In the genomic region with DNA sequence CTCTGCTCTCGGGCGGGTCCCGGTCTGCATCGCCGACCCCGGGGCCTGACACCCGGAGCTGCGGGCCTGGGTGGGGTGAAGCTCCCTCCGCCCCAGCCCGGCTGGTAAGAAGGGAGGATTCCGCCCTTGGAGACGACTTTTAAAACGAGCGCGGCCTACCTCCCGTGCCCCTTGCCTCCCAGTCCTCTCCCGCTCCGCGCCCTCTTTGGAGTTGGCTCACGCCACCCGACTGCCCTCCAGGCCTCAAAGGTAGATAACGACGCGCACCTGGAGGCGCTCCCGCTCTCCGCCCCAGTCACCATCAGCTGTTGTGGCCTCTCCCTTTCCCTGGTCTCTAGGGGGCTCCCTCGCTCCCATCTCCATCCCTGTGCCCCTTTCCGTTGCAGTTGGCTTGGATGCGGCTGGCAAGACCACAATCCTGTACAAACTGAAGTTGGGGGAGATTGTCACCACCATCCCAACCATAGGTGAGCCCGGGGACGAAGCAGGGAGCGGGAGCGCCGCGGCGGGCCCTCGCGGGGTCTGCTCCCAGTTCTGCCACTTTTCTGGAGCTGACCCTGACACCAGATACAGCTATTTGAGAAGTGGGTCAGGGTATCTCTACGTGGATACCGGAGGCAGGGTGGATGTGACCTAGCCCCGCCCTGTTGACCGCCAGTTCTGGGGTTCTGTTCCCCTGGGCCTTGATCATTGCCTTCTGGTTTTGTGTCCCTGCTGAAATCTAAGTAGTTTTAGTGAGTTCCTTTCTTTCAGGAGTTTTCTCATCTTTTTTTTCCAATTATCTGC, we compare ENCODE assay signal across 8 cellular contexts. TPM values are rescaled to one million over a fixed set of nuclear protein-coding genes. Genes with fewer than 3 reads are reported as not detected.
DNase-seq lines count a peak whose midpoint lies in the region; ATAC-seq and TF ChIP-seq lines count a peak whose summit lies in the region.

No MANE protein-coding gene starts in this region.

- no peaks in the 10 kb centered on the region; the same call in 1 of the 2 replicates for H3K9me3 ChIP-seq in HUES64 (ENCODE audit: insufficient read depth, low read depth, low read length)
- no peaks in the 10 kb centered on the region for H3K9me3 ChIP-seq in iPS DF 6.9 (ENCODE audit: control insufficient read depth, insufficient read depth, low read length)

- H3K27me3 ChIP-seq in HUES64 (ENCODE audit: insufficient read depth, low read length) (peaks cover 25% of the 10 kb centered on the region), iPS DF 6.9 (ENCODE audit: control insufficient read depth, insufficient read depth, low read length) (peaks cover 9% of the 10 kb centered on the region; the same call in 1 of the 2 replicates)

- H3K9ac ChIP-seq in HUES64 (ENCODE audit: low read depth, low read length), result peak overlapping the region; percentile 81

- peak overlapping the region; percentile 86 to 97 (median 95) for H3K27ac Mint-ChIP-seq in brain

- peak; percentile 51 to 70 for TF ChIP-seq CTCF in brain (conservative IDR thresholded peaks at IDR 0.05)

- H3K27ac ChIP-seq in HUES64 (ENCODE audit: low read depth, low read length) (peak overlapping the region; percentile 77), iPS DF 6.9 (ENCODE audit: low read length) (no peak overlapping the region)

- H3K4me1 Mint-ChIP-seq in brain, result peaks cover 50% of the 10 kb centered on the region

- H3K4me3 Mint-ChIP-seq in brain, result peak overlapping the region; percentile 89 to 99 (median 93)

- H3K9me3 Mint-ChIP-seq in brain, result peaks cover 0 to 3% (median 0%) of the 10 kb centered on the region in 5 experiments

- 5% methylated on average over 43 of the region's 43 CpGs for WGBS in HUES64
- no CpG with 5 or more reads among the region's 43 CpGs for WGBS in iPS DF 6.9 (ENCODE audit: insufficient coverage, insufficient read length)

- peak; percentile 52 for DNase-seq in DMS53 treated with DMSO at 0.1 percent for 48 hours (lab: John Stamatoyannopoulos, UW; ENCODE audit: unreplicated experiment)
- DNase-seq in RPMI8226, result peak; percentile 65
- no peak for DNase-seq in iPS DF 6.9 (ENCODE audit: low read depth, low spot score)
- peak; percentile 25 for DNase-seq in renal cortical epithelial cell (ENCODE audit: low read depth)
- DNase-seq in KG1 (lab: John Stamatoyannopoulos, UW), result no peak

- ATAC-seq in GM21515 (IDR thresholded peaks at IDR 0.05; ENCODE audit: unreplicated experiment), result peak; percentile 14

- H3K4me1 ChIP-seq in HUES64 (ENCODE audit: insufficient read depth, low read length) (peaks cover 10% of the 10 kb centered on the region; the same call in 1 of the 2 replicates), iPS DF 6.9 (ENCODE audit: control insufficient read depth, insufficient read depth, low read length) (peaks cover 10% of the 10 kb centered on the region; the same call in 1 of the 2 replicates)

- H3K4me3 ChIP-seq in HUES64 (ENCODE audit: low read length) (peak overlapping the region; percentile 73), iPS DF 6.9 (ENCODE audit: low read length) (peak overlapping the region; percentile 98)

- H3K27me3 Mint-ChIP-seq in brain, result peaks cover 14% of the 10 kb centered on the region

- H3K36me3 ChIP-seq in HUES64 (ENCODE audit: insufficient read depth, low read length) (peaks cover 27% of the 10 kb centered on the region), iPS DF 6.9 (ENCODE audit: control insufficient read depth, insufficient read depth, low read length) (peaks cover 8% of the 10 kb centered on the region)

- peaks cover 36% of the 10 kb centered on the region for H3K36me3 Mint-ChIP-seq in brain

RNA-seq across cellular contexts. Expression of a gene that starts 0.7 kb away (rescaled TPM):
- polyA plus RNA-seq in HUES64 (2013, experiment 1 of 2), result 150 TPM
- 156 TPM for polyA plus RNA-seq in HUES64 (2013, experiment 2 of 2)
- polyA plus RNA-seq in brain (ENCODE audit: insufficient read depth, low read depth, low replicate concordance), result 328 TPM
- total RNA-seq in renal cortical epithelial cell, result 111 and 279 TPM in 2 replicates

RNA-seq across cellular contexts. Expression of a gene that starts 3.5 kb away (rescaled TPM):
- 9.7 TPM for polyA plus RNA-seq in HUES64 (2013, experiment 1 of 2)
- polyA plus RNA-seq in HUES64 (2013, experiment 2 of 2), result 9.9 TPM
- 9.7 TPM for polyA plus RNA-seq in brain (ENCODE audit: insufficient read depth, low read depth, low replicate concordance)
- total RNA-seq in renal cortical epithelial cell, result 30.4 and 32.7 TPM in 2 replicates

RNA-seq across cellular contexts. Expression of a gene that starts 4.6 kb away (rescaled TPM):
- polyA plus RNA-seq in HUES64 (2013, experiment 1 of 2), result 0.90 TPM
- polyA plus RNA-seq in HUES64 (2013, experiment 2 of 2), result 2.7 TPM
- polyA plus RNA-seq in brain (ENCODE audit: insufficient read depth, low read depth, low replicate concordance), result 1.3 TPM
- total RNA-seq in renal cortical epithelial cell, result 0.70 and 1.0 TPM in 2 replicates

RNA-seq across cellular contexts. Expression of a gene that starts 29.1 kb away (rescaled TPM):
- polyA plus RNA-seq in HUES64 (2013, experiment 1 of 2), result not detected
- polyA plus RNA-seq in HUES64 (2013, experiment 2 of 2), result not detected
- polyA plus RNA-seq in brain (ENCODE audit: insufficient read depth, low read depth, low replicate concordance), result not detected
- not detected in 2 replicates for total RNA-seq in renal cortical epithelial cell

Comparison
In these comparisons a context has a peak if more than half of its experiments do, and no peak if none do; other contexts are left out.
1. DNase-seq: peak in DMS53 treated with DMSO at 0.1 percent for 48 hours (single experiment), RPMI8226 (single experiment) and renal cortical epithelial cell (single experiment); none in iPS DF 6.9 (single experiment) and KG1 (single experiment).